In the genomic region with DNA sequence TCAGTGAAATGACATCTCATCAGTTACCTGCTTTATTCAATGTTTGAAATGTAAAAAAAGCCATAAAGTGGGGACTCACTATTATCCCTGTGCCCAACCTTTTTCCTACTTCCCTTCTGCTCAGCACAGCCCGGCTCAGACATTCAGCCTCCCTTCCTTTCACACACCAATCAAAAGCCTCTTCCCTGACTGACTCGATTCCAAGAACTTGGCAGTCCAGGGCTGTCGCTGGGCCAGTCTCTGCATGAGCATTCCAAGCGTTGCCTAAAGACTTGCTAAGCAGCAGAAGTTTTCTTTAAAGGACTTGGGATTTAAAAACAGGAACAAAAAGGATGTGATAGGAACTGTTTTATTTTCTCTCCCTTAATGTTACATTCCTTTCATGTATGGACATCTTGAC, we compare ENCODE assay signal across 9 cellular contexts. TPM values are rescaled to one million over a fixed set of nuclear protein-coding genes. Genes with fewer than 3 reads are reported as not detected.
DNase-seq lines count a peak whose midpoint lies in the region; ATAC-seq and TF ChIP-seq lines count a peak whose summit lies in the region.
"Had no signal": no experiment of that assay in that cellular context is flagged by ENCODE, and none has a peak within 500 bp of the region (broad histone marks: within the 10 kb centered on the region; RNA-seq: fewer than 3 reads in every experiment).

No MANE protein-coding gene starts in this region.

- H3K4me3 ChIP-seq in GM23248 (peak overlapping the region; percentile 56), choroid plexus epithelial cell (ENCODE audit: low read depth, low read length) (peak overlapping the region; percentile 21), sigmoid colon (no peak overlapping the region)

- TF ChIP-seq CTCF in choroid plexus epithelial cell (conservative IDR thresholded peaks at IDR 0.05; ENCODE audit: low read depth, low read length): no peak
- TF ChIP-seq CTCF in sigmoid colon (IDR thresholded peaks at IDR 0.05): no peak

- H3K4me1 ChIP-seq in GM23248 (ENCODE audit: insufficient read depth) (peaks cover 20% of the 10 kb centered on the region), sigmoid colon (peaks cover 0 to 22% (median 16%) of the 10 kb centered on the region in 4 donors)

- H3K36me3 ChIP-seq in GM23248 (ENCODE audit: low read depth): no peaks in the 10 kb centered on the region
- no peaks in the 10 kb centered on the region for H3K36me3 ChIP-seq in sigmoid colon

- TF ChIP-seq POLR2A in sigmoid colon (IDR thresholded peaks at IDR 0.05): no peak

- no peaks in the 10 kb centered on the region for H4K20me1 ChIP-seq in GM23248 (ENCODE audit: insufficient read depth)

- no peaks in the 10 kb centered on the region for H3K9me3 ChIP-seq in GM23248 (ENCODE audit: low read depth)
- H3K9me3 ChIP-seq in sigmoid colon: no peaks in the 10 kb centered on the region

- H3K9me2 ChIP-seq in GM23248 (ENCODE audit: insufficient read depth): no peaks in the 10 kb centered on the region; the same call in 1 of the 2 replicates

- no peaks in the 10 kb centered on the region for H3K79me2 ChIP-seq in GM23248 (ENCODE audit: insufficient read depth)

- H3K4me2 ChIP-seq in GM23248 (ENCODE audit: unreplicated experiment): peak overlapping the region; percentile 68

- peak overlapping the region; percentile 73 for H2AFZ ChIP-seq in GM23248

- intact Hi-C loops in sigmoid colon (cut with DNase I): no loop called here

- no peak for TF ChIP-seq EP300 in sigmoid colon (IDR thresholded peaks at IDR 0.05)

- H3K27ac ChIP-seq in GM23248: peak overlapping the region; percentile 60
- H3K27ac ChIP-seq in sigmoid colon: peak overlapping the region; percentile 20 to 67 (median 64)

- DNase-seq in GM23248 (peak; percentile 88), choroid plexus epithelial cell (ENCODE audit: low read depth) (peak; percentile 84), iPS-NIHi7 (ENCODE audit: extremely low spot score) (peak; percentile 31), sigmoid colon (peak; percentile 73), GM19240 (ENCODE audit: insufficient read length, low spot score) (no peak), COLO668 (lab: John Stamatoyannopoulos, UW; ENCODE audit: unreplicated experiment) (no peak), NCI-H2171 treated with DMSO at 0.1 percent for 48 hours (lab: John Stamatoyannopoulos, UW) (no peak)
- DNase-seq: DMS153 had no signal

- H3F3A ChIP-seq in GM23248 (ENCODE audit: insufficient read depth): peaks cover 19% of the 10 kb centered on the region

- in situ Hi-C loops in GM23248 (cut with MboI): no loop called here

- peak overlapping the region; percentile 28 for H3K9ac ChIP-seq in GM23248

- WGBS in GM23248 (ENCODE audit: low coverage in 1 of 2, low lambda C conversion rate in 2 of 2, missing lambda C conversion rate in 2 of 2), 2 experiments: 4 to 5% methylated on average over 4 of the region's 4 CpGs
- WGBS in sigmoid colon, 2 donors: 38 to 56% methylated on average over 4 of the region's 4 CpGs

- no peak for ATAC-seq in HG03432 (IDR thresholded peaks at IDR 0.05; ENCODE audit: unreplicated experiment)

- no peaks in the 10 kb centered on the region for H3K27me3 ChIP-seq in GM23248 (replicated peaks; ENCODE audit: insufficient read depth)
- H3K27me3 ChIP-seq in sigmoid colon: no peaks in the 10 kb centered on the region

RNA-seq across cellular contexts. Expression of a gene that starts 22.7 kb away (rescaled TPM):
- total RNA-seq in GM23248 (2014; rRNA removed; shearing (Covaris generic)): 9.1 and 9.2 TPM in 2 replicates
- polyA plus RNA-seq in GM23248 (2016; fragmentation: Nextera tagmentation; extraction: Ambion mirVana): 3.6 and 5.0 TPM in 2 replicates
- 10 to 100 TPM; 58.9 to 78.1 (median 64.0) TPM for total RNA-seq in sigmoid colon
- 1 to 10 TPM; 1.4 to 6.2 (median 1.8) TPM for polyA plus RNA-seq in sigmoid colon

Comparison
In these comparisons a context has a peak if more than half of its experiments do, and no peak if none do; other contexts are left out.
1. DNase-seq: peak in GM23248 (single experiment), choroid plexus epithelial cell (single experiment), iPS-NIHi7 (single experiment) and sigmoid colon (single experiment); none in GM19240 (single experiment), COLO668 (single experiment) and NCI-H2171 treated with DMSO at 0.1 percent for 48 hours (single experiment).
2. H3K4me3 ChIP-seq: peak in GM23248 (single experiment) and choroid plexus epithelial cell (single experiment); none in sigmoid colon (0 of 4).